Comparison of ENCODE assay signal across 11 cellular contexts in the genomic region with DNA sequence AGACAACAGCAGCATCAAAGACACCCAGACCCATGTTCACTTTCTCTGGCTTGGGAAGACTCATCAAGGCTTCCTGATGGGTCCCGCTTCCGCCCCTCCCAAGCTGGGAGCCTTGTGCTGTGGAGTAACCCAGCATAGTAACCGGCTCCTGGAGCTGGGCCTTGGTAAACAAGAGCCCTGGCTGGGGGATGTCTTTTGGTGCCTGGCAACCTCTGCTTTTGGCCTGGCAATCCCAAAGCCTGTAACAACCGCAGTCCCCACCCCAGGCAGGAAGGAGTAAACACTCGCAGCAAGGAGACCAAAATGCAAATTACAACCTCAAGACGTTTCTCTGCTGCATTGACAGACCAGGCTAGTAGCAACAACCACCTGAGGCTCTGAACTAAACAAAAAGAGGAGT. TPM values are rescaled to one million over a fixed set of nuclear protein-coding genes. Genes with fewer than 3 reads are reported as not detected.
DNase-seq lines count a peak whose midpoint lies in the region; ATAC-seq and TF ChIP-seq lines count a peak whose summit lies in the region.
"Had no signal": no experiment of that assay in that cellular context is flagged by ENCODE, and none has a peak within 500 bp of the region (broad histone marks: within the 10 kb centered on the region; RNA-seq: fewer than 3 reads in every experiment).

No MANE protein-coding gene starts in this region.

- no peaks in the 10 kb centered on the region for H3K9me2 ChIP-seq in GM23338 (ENCODE audit: insufficient read depth)

- intact Hi-C loops in right cardiac atrium (cut with DNase I) (no loop called here), A673 (cut with micrococcal nuclease; ENCODE audit: unreplicated experiment) (no loop called here)
- intact Hi-C loops in CD8-positive, alpha-beta T cell (cut with DNase I, micrococcal nuclease), result no loop called here

- CTCF ChIA-PET in A673 (lab: Charles Lee), result no interaction called here
- CTCF ChIA-PET in CD8-positive, alpha-beta T cell (lab: Charles Lee), result interaction anchor here (1.9 to 2.4 kb wide), 2 partner anchors 20 to 73 kb away, joined by 3 to 7 read pairs; no protein-coding TSS in a partner anchor

- no peaks in the 10 kb centered on the region for H3K36me3 ChIP-seq in GM23338 (ENCODE audit: insufficient read depth)
- H3K36me3 ChIP-seq in skeletal muscle satellite cell (ENCODE audit: insufficient read depth, low read length), result no peaks in the 10 kb centered on the region
- H3K36me3 ChIP-seq in A673 (ENCODE audit: insufficient read depth, low read length, poor library complexity, severe bottlenecking), result no peaks in the 10 kb centered on the region
- no peaks in the 10 kb centered on the region for H3K36me3 ChIP-seq in CD8-positive, alpha-beta T cell (ENCODE audit: insufficient read depth, low read length)

- no peaks in the 10 kb centered on the region for H4K20me1 ChIP-seq in GM23338 (replicated peaks; ENCODE audit: insufficient read depth)

- H3K4me2 ChIP-seq in GM23338 (no peak overlapping the region), skeletal muscle satellite cell (ENCODE audit: low read length) (peak overlapping the region; percentile 42)

- H3K79me2 ChIP-seq in GM23338 (replicated peaks; ENCODE audit: insufficient read depth), result no peaks in the 10 kb centered on the region

- no peaks in the 10 kb centered on the region for H3F3A ChIP-seq in GM23338 (replicated peaks; ENCODE audit: low read depth)

- H3K4me1 ChIP-seq in GM23338 (ENCODE audit: insufficient read depth) (no peaks in the 10 kb centered on the region), right cardiac atrium (ENCODE audit: control insufficient read depth, insufficient read depth, low read length) (peaks cover 16% of the 10 kb centered on the region), skeletal muscle satellite cell (ENCODE audit: control insufficient read depth, insufficient read depth, low read length) (peaks cover 34% of the 10 kb centered on the region), A673 (ENCODE audit: insufficient read depth, low read length, poor library complexity, severe bottlenecking) (no peaks in the 10 kb centered on the region)
- H3K4me1 ChIP-seq in CD8-positive, alpha-beta T cell (ENCODE audit: insufficient read depth, low read length), result no peaks in the 10 kb centered on the region

- no TSS peak for BruUV-seq in A673 (replicated peaks; lab: Mats Ljungman, UMichigan)

- H3K27me3 ChIP-seq in GM23338 (ENCODE audit: insufficient read depth) (no peaks in the 10 kb centered on the region), right cardiac atrium (ENCODE audit: control insufficient read depth, insufficient read depth) (no peaks in the 10 kb centered on the region), skeletal muscle satellite cell (ENCODE audit: control insufficient read depth, insufficient read depth, low read length) (no peaks in the 10 kb centered on the region), A673 (replicated peaks; ENCODE audit: insufficient read depth, low read depth, low read length, poor library complexity) (no peaks in the 10 kb centered on the region)
- no peaks in the 10 kb centered on the region for H3K27me3 ChIP-seq in CD8-positive, alpha-beta T cell (ENCODE audit: insufficient read depth, low read length)

- ATAC-seq in GM23338 (peak; percentile 74), right cardiac atrium (peak; percentile 75 to 82), GM21390 (IDR thresholded peaks at IDR 0.05; ENCODE audit: unreplicated experiment) (no peak)
- ATAC-seq in CD8-positive, alpha-beta T cell, result no peak

- peaks cover 13% of the 10 kb centered on the region for H3K4me1 Mint-ChIP-seq in GM23338
- H3K4me1 Mint-ChIP-seq in activated naive CD8-positive, alpha-beta T cell treated with anti-CD3 and anti-CD28 coated beads for 36 hours, result peaks cover 16% of the 10 kb centered on the region
- peaks cover 28% of the 10 kb centered on the region for H3K4me1 Mint-ChIP-seq in HFFc6 (ENCODE audit: low read depth)
- H3K4me1 Mint-ChIP-seq in CD8-positive, alpha-beta T cell (ENCODE audit: low read depth), result no peaks in the 10 kb centered on the region

- no peak for TF ChIP-seq CTCF in GM23338 (conservative IDR thresholded peaks at IDR 0.05; ENCODE audit: low read depth in 2 of 2)
- TF ChIP-seq CTCF in HFFc6 (IDR thresholded peaks at IDR 0.05), result no peak
- TF ChIP-seq CTCF in A673 (conservative IDR thresholded peaks at IDR 0.05; ENCODE audit: low read depth, low read length), result no peak
- TF ChIP-seq CTCF in CD8-positive, alpha-beta T cell (IDR thresholded peaks at IDR 0.05), result no peak

- H3K27me3 Mint-ChIP-seq in GM23338 (ENCODE audit: insufficient read depth, low read depth, poor library complexity) (no peaks in the 10 kb centered on the region), HFFc6 (ENCODE audit: insufficient read depth) (peaks cover 1% of the 10 kb centered on the region)
- H3K27me3 Mint-ChIP-seq in activated naive CD8-positive, alpha-beta T cell treated with anti-CD3 and anti-CD28 coated beads for 36 hours, result no peaks in the 10 kb centered on the region
- peaks cover 2% of the 10 kb centered on the region for H3K27me3 Mint-ChIP-seq in CD8-positive, alpha-beta T cell (ENCODE audit: low read depth)

- 27% methylated on average over 6 of the region's 6 CpGs for WGBS in right cardiac atrium

- H3K36me3 Mint-ChIP-seq in GM23338 (ENCODE audit: low read depth) (no peaks in the 10 kb centered on the region), HFFc6 (ENCODE audit: low read depth) (no peaks in the 10 kb centered on the region)
- H3K36me3 Mint-ChIP-seq in activated naive CD8-positive, alpha-beta T cell treated with anti-CD3 and anti-CD28 coated beads for 36 hours, result no peaks in the 10 kb centered on the region
- H3K36me3 Mint-ChIP-seq in CD8-positive, alpha-beta T cell, result no peaks in the 10 kb centered on the region

- H3K27ac Mint-ChIP-seq in GM23338, result peak overlapping the region; percentile 39; the same call in 1 of the 2 replicates
- peak overlapping the region; percentile 84 for H3K27ac Mint-ChIP-seq in activated naive CD8-positive, alpha-beta T cell treated with anti-CD3 and anti-CD28 coated beads for 36 hours
- H3K27ac Mint-ChIP-seq in HFFc6, result no peak overlapping the region; the same call in none of the 2 replicates
- H3K27ac Mint-ChIP-seq in CD8-positive, alpha-beta T cell, result no peak overlapping the region

- peak overlapping the region; percentile 37 for H3K9ac ChIP-seq in skeletal muscle satellite cell (ENCODE audit: low read depth, low read length)

- POLR2A ChIA-PET in A673 (lab: Charles Lee; ENCODE audit: low non-redundant PET), result no interaction called here
- POLR2A ChIA-PET in CD8-positive, alpha-beta T cell (lab: Charles Lee), result no interaction called here

- peak; percentile 68 for DNase-seq in GM23338 (ENCODE audit: low spot score)
- DNase-seq in activated naive CD8-positive, alpha-beta T cell treated with anti-CD3 and anti-CD28 coated beads for 36 hours, result no peak
- DNase-seq in right cardiac atrium, result peak; percentile 87 to 94 (median 89)
- DNase-seq in HFFc6, result no peak
- DNase-seq in A673 (ENCODE audit: low spot score), result no peak
- DNase-seq in CD8-positive, alpha-beta T cell, result no peak
- DNase-seq: activated CD8-positive, alpha-beta memory T cell treated with anti-CD3 and anti-CD28 coated beads for 24 hours; NCI-H748 treated with DMSO at 0.1 percent for 48 hours had no signal

- H2AFZ ChIP-seq in GM23338, result peak overlapping the region; percentile 52; the same call in 1 of the 2 replicates

- no peak overlapping the region for H3K27ac ChIP-seq in GM23338 (ENCODE audit: low read depth)
- H3K27ac ChIP-seq in right cardiac atrium (ENCODE audit: low read length), result peak overlapping the region; percentile 81
- H3K27ac ChIP-seq in A673 (ENCODE audit: low read depth, low read length, poor library complexity, severe bottlenecking), result no peak overlapping the region
- no peak overlapping the region for H3K27ac ChIP-seq in CD8-positive, alpha-beta T cell (ENCODE audit: low read depth, low read length)
- H3K27ac ChIP-seq: epithelial cell of prostate had no signal

- H3K9me3 ChIP-seq in right cardiac atrium (ENCODE audit: control insufficient read depth, low read length), result no peaks in the 10 kb centered on the region
- H3K9me3 ChIP-seq in skeletal muscle satellite cell (replicated peaks; ENCODE audit: low read length), result no peaks in the 10 kb centered on the region
- no peaks in the 10 kb centered on the region for H3K9me3 ChIP-seq in A673 (ENCODE audit: low read depth, low read length, poor library complexity, severe bottlenecking)
- no peaks in the 10 kb centered on the region for H3K9me3 ChIP-seq in CD8-positive, alpha-beta T cell (ENCODE audit: low read length)

- H3K9me3 Mint-ChIP-seq in GM23338 (no peaks in the 10 kb centered on the region), HFFc6 (no peaks in the 10 kb centered on the region)
- H3K9me3 Mint-ChIP-seq in activated naive CD8-positive, alpha-beta T cell treated with anti-CD3 and anti-CD28 coated beads for 36 hours, result no peaks in the 10 kb centered on the region
- no peaks in the 10 kb centered on the region for H3K9me3 Mint-ChIP-seq in CD8-positive, alpha-beta T cell

- H3K4me3 Mint-ChIP-seq in GM23338 (no peak overlapping the region), HFFc6 (no peak overlapping the region)
- H3K4me3 Mint-ChIP-seq in activated naive CD8-positive, alpha-beta T cell treated with anti-CD3 and anti-CD28 coated beads for 36 hours, result no peak overlapping the region
- no peak overlapping the region for H3K4me3 Mint-ChIP-seq in CD8-positive, alpha-beta T cell

- H3K4me3 ChIP-seq in GM23338 (no peak overlapping the region), right cardiac atrium (ENCODE audit: low read length) (no peak overlapping the region), skeletal muscle satellite cell (ENCODE audit: low read length) (no peak overlapping the region), A673 (ENCODE audit: low read depth, low read length, poor library complexity, severe bottlenecking) (no peak overlapping the region)
- H3K4me3 ChIP-seq in CD8-positive, alpha-beta T cell (ENCODE audit: low read depth, low read length), result no peak overlapping the region

RNA-seq across cellular contexts. Expression of a gene that starts 16.9 kb away (rescaled TPM):
- total RNA-seq in GM23338 (2014; rRNA removed; shearing (Covaris generic)), result 127 and 145 TPM in 2 replicates
- polyA plus RNA-seq in GM23338 (2016; fragmentation: Nextera tagmentation; extraction: Ambion mirVana), result 147 and 161 TPM in 2 replicates
- total RNA-seq in activated naive CD8-positive, alpha-beta T cell treated with anti-CD3 and anti-CD28 coated beads for 36 hours, result 100 to 1,000 TPM; 159 TPM
- 10 to 100 TPM; 66.3 to 85.5 (median 77.3) TPM for total RNA-seq in right cardiac atrium
- polyA plus RNA-seq in right cardiac atrium, result 32.6 TPM
- total RNA-seq in skeletal muscle satellite cell (2012; rRNA removed), result 89.2 and 104 TPM in 2 replicates
- total RNA-seq in HFFc6 (2021; fragmentation: NEBNext Ultra II Directional; extraction: Animal tissue kit (Norgen Biotek cat#: 25700)), result 100 to 1,000 TPM; 116 to 126 (median 121) TPM
- total RNA-seq in A673 (2021), result 133 and 143 TPM in 2 replicates
- 10 to 100 TPM; 83.2 to 88.4 TPM for total RNA-seq in CD8-positive, alpha-beta T cell

RNA-seq across cellular contexts. Expression of a gene that starts 51.4 kb away (rescaled TPM):
- total RNA-seq in GM23338 (2014; rRNA removed; shearing (Covaris generic)), result 37.4 and 59.8 TPM in 2 replicates
- 13.8 and 14.7 TPM in 2 replicates for polyA plus RNA-seq in GM23338 (2016; fragmentation: Nextera tagmentation; extraction: Ambion mirVana)
- total RNA-seq in activated naive CD8-positive, alpha-beta T cell treated with anti-CD3 and anti-CD28 coated beads for 36 hours, result 100 to 1,000 TPM; 158 to 168 TPM
- total RNA-seq in right cardiac atrium, result 100 to 1,000 TPM; 285 to 403 (median 374) TPM
- polyA plus RNA-seq in right cardiac atrium, result 330 TPM
- total RNA-seq in skeletal muscle satellite cell (2012; rRNA removed), result 94.8 and 187 TPM in 2 replicates
- total RNA-seq in HFFc6 (2021; fragmentation: NEBNext Ultra II Directional; extraction: Animal tissue kit (Norgen Biotek cat#: 25700)), result 100 to 1,000 TPM; 202 to 234 (median 210) TPM
- total RNA-seq in A673 (2021), result 192 and 206 TPM in 2 replicates
- total RNA-seq in CD8-positive, alpha-beta T cell, result 100 to 1,000 TPM; 113 to 117 TPM

RNA-seq across cellular contexts. Expression of a gene that starts 58.1 kb away (rescaled TPM):
- 55.8 and 55.9 TPM in 2 replicates for total RNA-seq in GM23338 (2014; rRNA removed; shearing (Covaris generic))
- 45.2 and 45.6 TPM in 2 replicates for polyA plus RNA-seq in GM23338 (2016; fragmentation: Nextera tagmentation; extraction: Ambion mirVana)
- total RNA-seq in activated naive CD8-positive, alpha-beta T cell treated with anti-CD3 and anti-CD28 coated beads for 36 hours, result 10 to 100 TPM; 58.0 to 59.4 TPM
- total RNA-seq in right cardiac atrium, result 10 to 100 TPM; 58.5 to 67.2 (median 64.0) TPM
- 73.6 TPM for polyA plus RNA-seq in right cardiac atrium
- 78.2 and 95.8 TPM in 2 replicates for total RNA-seq in skeletal muscle satellite cell (2012; rRNA removed)
- total RNA-seq in HFFc6 (2021; fragmentation: NEBNext Ultra II Directional; extraction: Animal tissue kit (Norgen Biotek cat#: 25700)), result 10 to 100 TPM; 76.6 to 93.4 (median 78.6) TPM
- total RNA-seq in A673 (2021), result 86.5 and 86.6 TPM in 2 replicates
- total RNA-seq in CD8-positive, alpha-beta T cell, result 10 to 100 TPM; 18.4 to 21.6 TPM

Comparison
In these comparisons a context has a peak if more than half of its experiments do, and no peak if none do; other contexts are left out.
1. ATAC-seq: peak in GM23338 (single experiment) and right cardiac atrium (2 of 2); none in GM21390 (single experiment) and CD8-positive, alpha-beta T cell (single experiment).
2. DNase-seq: peak in GM23338 (single experiment) and right cardiac atrium (3 of 3); none in activated naive CD8-positive, alpha-beta T cell treated with anti-CD3 and anti-CD28 coated beads for 36 hours (single experiment), HFFc6 (single experiment), A673 (single experiment) and CD8-positive, alpha-beta T cell (0 of 7).
3. H3K27ac Mint-ChIP-seq: peak in GM23338 (single experiment) and activated naive CD8-positive, alpha-beta T cell treated with anti-CD3 and anti-CD28 coated beads for 36 hours (single experiment); none in HFFc6 (single experiment) and CD8-positive, alpha-beta T cell (single experiment).